ENCODE assay signal across 8 cellular contexts in genomic region chr9:110427497-110428104, GRCh38.
DNase-seq lines count a peak whose midpoint lies in the region; ATAC-seq and TF ChIP-seq lines count a peak whose summit lies in the region.

No MANE protein-coding gene starts in this region.

- CTCF ChIA-PET in activated naive CD4-positive, alpha-beta T cell treated with anti-CD3 and anti-CD28 coated beads, Interleukin-2, amount 10 ng/mL, durations not matched to agents 7 days and 5 days (lab: Charles Lee), result interaction anchor here (1.0 kb wide), 1 partner anchor 196 kb away, joined by 4 read pairs; no protein-coding TSS in a partner anchor

- no peaks in the 10 kb centered on the region for H3K27me3 Mint-ChIP-seq in activated naive CD4-positive, alpha-beta T cell treated with anti-CD3 and anti-CD28 coated beads, Interleukin-2, amount 10 ng/mL, durations not matched to agents 7 days and 5 days
- H3K27me3 Mint-ChIP-seq in endodermal cell (ENCODE audit: insufficient read depth), result no peaks in the 10 kb centered on the region
- H3K27me3 Mint-ChIP-seq in neural progenitor cell (ENCODE audit: insufficient read depth, low read depth), result no peaks in the 10 kb centered on the region

- no peaks in the 10 kb centered on the region for H4K20me1 ChIP-seq in neural progenitor cell (ENCODE audit: low read depth)

- TF ChIP-seq CTCF in endodermal cell (conservative IDR thresholded peaks at IDR 0.05) (peak; percentile 87), neural progenitor cell (IDR thresholded peaks at IDR 0.05) (peak; percentile 87)

- H3K9me3 Mint-ChIP-seq in activated naive CD4-positive, alpha-beta T cell treated with anti-CD3 and anti-CD28 coated beads, Interleukin-2, amount 10 ng/mL, durations not matched to agents 7 days and 5 days, result no peaks in the 10 kb centered on the region
- no peaks in the 10 kb centered on the region for H3K9me3 Mint-ChIP-seq in endodermal cell
- H3K9me3 Mint-ChIP-seq in neural progenitor cell, result no peaks in the 10 kb centered on the region

- H3K27me3 ChIP-seq in endodermal cell (ENCODE audit: control insufficient read depth, insufficient read depth, low read length, poor library complexity, severe bottlenecking), result no peaks in the 10 kb centered on the region
- H3K27me3 ChIP-seq in neural progenitor cell, result no peaks in the 10 kb centered on the region

- H3K9me3 ChIP-seq in endodermal cell (ENCODE audit: control insufficient read depth, low read length) (no peaks in the 10 kb centered on the region), neural progenitor cell (ENCODE audit: low read depth) (no peaks in the 10 kb centered on the region)

- H3K9ac ChIP-seq in endodermal cell (ENCODE audit: extremely low read depth, low read length, poor library complexity, severe bottlenecking) (no peak overlapping the region), neural progenitor cell (no peak overlapping the region)

- peak overlapping the region; percentile 43 for H2AFZ ChIP-seq in neural progenitor cell (replicated peaks)

- no peak overlapping the region for H3K27ac Mint-ChIP-seq in activated naive CD4-positive, alpha-beta T cell treated with anti-CD3 and anti-CD28 coated beads, Interleukin-2, amount 10 ng/mL, durations not matched to agents 7 days and 5 days
- H3K27ac Mint-ChIP-seq in endodermal cell, result no peak overlapping the region
- no peak overlapping the region for H3K27ac Mint-ChIP-seq in neural progenitor cell

- H3K36me3 ChIP-seq in endodermal cell (ENCODE audit: control insufficient read depth, insufficient read depth, low read length), result no peaks in the 10 kb centered on the region
- no peaks in the 10 kb centered on the region for H3K36me3 ChIP-seq in neural progenitor cell

- no peak overlapping the region for H3K4me3 Mint-ChIP-seq in activated naive CD4-positive, alpha-beta T cell treated with anti-CD3 and anti-CD28 coated beads, Interleukin-2, amount 10 ng/mL, durations not matched to agents 7 days and 5 days
- no peak overlapping the region for H3K4me3 Mint-ChIP-seq in endodermal cell
- no peak overlapping the region for H3K4me3 Mint-ChIP-seq in neural progenitor cell

- H3K4me1 ChIP-seq in endodermal cell (ENCODE audit: control insufficient read depth, insufficient read depth, low read length) (peaks cover 6% of the 10 kb centered on the region), neural progenitor cell (no peaks in the 10 kb centered on the region)

- DNase-seq in activated naive CD4-positive, alpha-beta T cell treated with anti-CD3 and anti-CD28 coated beads, Interleukin-2, amount 10 ng/mL, durations not matched to agents 7 days and 5 days, result peak; percentile 46
- no peak for DNase-seq in activated naive CD4-positive, alpha-beta T cell treated with Interleukin-2 at 50 U/mL for 16 hours
- peak; percentile 50 for DNase-seq in OCI-M1 (lab: John Stamatoyannopoulos, UW)
- peak; percentile 91 for DNase-seq in endodermal cell
- peak; percentile 72 for DNase-seq in neural progenitor cell (ENCODE audit: low spot score)
- DNase-seq in DMS114 treated with DMSO at 0.1 percent for 48 hours (lab: John Stamatoyannopoulos, UW; ENCODE audit: unreplicated experiment), result no peak

- 16 to 29% methylated on average over 5 to 7 of the region's 7 CpGs for WGBS in endodermal cell (ENCODE audit: insufficient coverage in 1 of 2, insufficient read length in 1 of 2), 2 experiments

- ATAC-seq in HG02870 (IDR thresholded peaks at IDR 0.05; ENCODE audit: unreplicated experiment) (peak; percentile 85), HG03095 (IDR thresholded peaks at IDR 0.05; ENCODE audit: unreplicated experiment) (no peak)

- H3K4me1 Mint-ChIP-seq in activated naive CD4-positive, alpha-beta T cell treated with anti-CD3 and anti-CD28 coated beads, Interleukin-2, amount 10 ng/mL, durations not matched to agents 7 days and 5 days, result no peaks in the 10 kb centered on the region
- peaks cover 11% of the 10 kb centered on the region for H3K4me1 Mint-ChIP-seq in endodermal cell
- no peaks in the 10 kb centered on the region for H3K4me1 Mint-ChIP-seq in neural progenitor cell

- H3F3A ChIP-seq in neural progenitor cell (ENCODE audit: low read depth), result no peaks in the 10 kb centered on the region

- no peak overlapping the region for H3K27ac ChIP-seq in endodermal cell (ENCODE audit: low read depth, low read length)
- H3K27ac ChIP-seq in neural progenitor cell, result no peak overlapping the region

- H3K4me2 ChIP-seq in neural progenitor cell, result no peak overlapping the region

- H3K4me3 ChIP-seq in endodermal cell (ENCODE audit: low read length), result no peak overlapping the region
- no peak overlapping the region for H3K4me3 ChIP-seq in neural progenitor cell

- no peaks in the 10 kb centered on the region for H3K36me3 Mint-ChIP-seq in activated naive CD4-positive, alpha-beta T cell treated with anti-CD3 and anti-CD28 coated beads, Interleukin-2, amount 10 ng/mL, durations not matched to agents 7 days and 5 days
- H3K36me3 Mint-ChIP-seq in endodermal cell (ENCODE audit: low read depth) (no peaks in the 10 kb centered on the region), neural progenitor cell (no peaks in the 10 kb centered on the region)

- H3K79me2 ChIP-seq in neural progenitor cell (ENCODE audit: low read depth), result no peaks in the 10 kb centered on the region

Comparison
In these comparisons a context has a peak if more than half of its experiments do, and no peak if none do; other contexts are left out.
1. DNase-seq: peak in activated naive CD4-positive, alpha-beta T cell treated with anti-CD3 and anti-CD28 coated beads, Interleukin-2, amount 10 ng/mL, durations not matched to agents 7 days and 5 days (single experiment), OCI-M1 (single experiment), endodermal cell (single experiment) and neural progenitor cell (single experiment); none in activated naive CD4-positive, alpha-beta T cell treated with Interleukin-2 at 50 U/mL for 16 hours (single experiment) and DMS114 treated with DMSO at 0.1 percent for 48 hours (single experiment).